8 cellular contexts compared by ENCODE assay signal in the genomic region with DNA sequence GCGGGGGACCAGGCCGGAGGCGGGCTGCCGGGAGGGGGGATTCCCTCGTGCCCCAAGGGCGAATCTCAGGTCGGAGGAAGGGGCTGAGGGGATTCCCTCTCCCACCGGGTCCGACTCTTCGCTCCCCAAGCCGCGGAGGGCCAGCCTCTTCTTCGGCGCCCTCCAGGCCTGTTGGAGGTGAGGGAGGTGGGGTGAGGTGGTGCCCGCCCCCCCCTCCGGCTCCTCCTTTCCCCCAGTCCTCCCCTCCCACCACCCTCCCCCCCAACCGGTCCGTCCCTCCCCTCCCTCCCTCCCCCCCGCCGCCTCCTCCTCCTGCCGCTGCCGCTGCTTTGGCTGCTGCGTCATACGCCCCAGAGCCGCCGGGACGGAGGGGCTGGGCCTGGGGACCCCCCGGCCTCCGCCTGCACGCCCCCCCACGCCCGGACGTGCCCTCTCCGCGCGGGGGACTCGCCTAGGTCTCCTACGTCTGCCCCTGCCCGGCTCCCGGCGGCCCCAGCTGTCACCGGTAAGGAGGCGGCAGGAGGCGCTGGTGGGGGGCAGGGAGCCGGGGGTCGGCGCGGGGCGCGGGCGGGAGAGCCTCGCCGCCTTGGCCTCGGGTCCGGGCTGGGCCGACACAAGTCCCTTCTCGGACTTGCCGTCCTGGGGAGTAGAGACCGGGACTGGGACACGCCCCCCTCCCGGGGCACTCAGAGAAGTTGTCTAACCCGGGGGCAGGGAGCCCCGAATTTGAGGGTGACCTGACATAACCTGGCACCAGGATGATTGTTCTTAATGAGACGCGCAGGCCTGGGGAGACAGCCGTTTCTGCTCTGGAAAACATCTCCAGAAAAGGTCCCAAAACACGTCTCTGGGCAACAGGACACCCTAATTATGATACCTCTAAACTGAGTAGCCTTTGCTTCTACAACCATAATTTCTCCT. TPM values are rescaled to one million over a fixed set of nuclear protein-coding genes. Genes with fewer than 3 reads are reported as not detected.
DNase-seq lines count a peak whose midpoint lies in the region; ATAC-seq and TF ChIP-seq lines count a peak whose summit lies in the region.

TSS of gene PHF1 (plus strand) at position 304 of the 921 bp plus-strand sequence. CDS start 1,250 bp downstream, outside the sequence.

- H3K27me3 Mint-ChIP-seq in T-helper 2 cell treated with Interferon-gamma antibody and Interleukin-4, amounts not matched to agents 5 μg/mL and 100 μg/mL, for 36 hours (ENCODE audit: low read depth), result no peaks in the 10 kb centered on the region

- H3K27me3 ChIP-seq in HUES6 (ENCODE audit: control insufficient read depth, insufficient read depth, low read length) (no peaks in the 10 kb centered on the region), lower lobe of right lung (ENCODE audit: low read depth) (no peaks in the 10 kb centered on the region), subcutaneous abdominal adipose tissue (ENCODE audit: control insufficient read depth in 5 of 5, insufficient read depth in 4 of 5, low read length in 5 of 5) (no peaks in the 10 kb centered on the region)

- peaks cover 60% of the 10 kb centered on the region for H3K36me3 Mint-ChIP-seq in T-helper 2 cell treated with Interferon-gamma antibody and Interleukin-4, amounts not matched to agents 5 μg/mL and 100 μg/mL, for 36 hours (ENCODE audit: low read depth)

- peak; percentile 38 for ATAC-seq in GM21528 (IDR thresholded peaks at IDR 0.05; ENCODE audit: low FRiP score, unreplicated experiment)
- ATAC-seq in lower lobe of right lung, result peak; percentile 85 to 86

- H3K36me3 ChIP-seq in HUES6 (ENCODE audit: control insufficient read depth, insufficient read depth, low read length) (peaks cover 62% of the 10 kb centered on the region), lower lobe of right lung (peaks cover 39% of the 10 kb centered on the region), subcutaneous abdominal adipose tissue (ENCODE audit: control insufficient read depth in 5 of 5, insufficient read depth in 5 of 5, low read length in 5 of 5) (peaks cover 0 to 38% (median 36%) of the 10 kb centered on the region in 5 donors)

- H3K9me3 Mint-ChIP-seq in T-helper 2 cell treated with Interferon-gamma antibody and Interleukin-4, amounts not matched to agents 5 μg/mL and 100 μg/mL, for 36 hours, result no peaks in the 10 kb centered on the region

- TF ChIP-seq CTCF in lower lobe of right lung (IDR thresholded peaks at IDR 0.05), result no peak

- DNase-seq in NCI-H345 treated with DMSO at 0.1 percent for 48 hours (lab: John Stamatoyannopoulos, UW; ENCODE audit: unreplicated experiment), result peak; percentile 87
- no peak for DNase-seq in NCI-H345 (lab: John Stamatoyannopoulos, UW)
- no peak for DNase-seq in T-helper 2 cell treated with Interferon-gamma antibody and Interleukin-4, amounts not matched to agents 5 μg/mL and 100 μg/mL, for 36 hours (ENCODE audit: low spot score)
- peak; percentile 82 for DNase-seq in ecto neural progenitor cell (ENCODE audit: low spot score)
- DNase-seq in lower lobe of right lung, result peak; percentile 78

- H3K4me3 Mint-ChIP-seq in T-helper 2 cell treated with Interferon-gamma antibody and Interleukin-4, amounts not matched to agents 5 μg/mL and 100 μg/mL, for 36 hours, result peak within 1 kb of the TSS; percentile 88

- H3K4me1 Mint-ChIP-seq in T-helper 2 cell treated with Interferon-gamma antibody and Interleukin-4, amounts not matched to agents 5 μg/mL and 100 μg/mL, for 36 hours (ENCODE audit: low read depth), result peaks cover 35% of the 10 kb centered on the region

- peak within 1 kb of the TSS; percentile 85 for H3K9ac ChIP-seq in HUES6 (ENCODE audit: low read length)
- peak within 1 kb of the TSS; percentile 73 to 87 (median 76) for H3K9ac ChIP-seq in subcutaneous abdominal adipose tissue (ENCODE audit: low read length in 5 of 5)

- intact Hi-C loops in lower lobe of right lung (cut with DNase I), result no loop called here

- H3K4me1 ChIP-seq in HUES6 (ENCODE audit: control insufficient read depth, insufficient read depth, low read length) (peaks cover 3% of the 10 kb centered on the region; the same call in 1 of the 2 replicates), lower lobe of right lung (peaks cover 30% of the 10 kb centered on the region), subcutaneous abdominal adipose tissue (ENCODE audit: control insufficient read depth in 5 of 5, insufficient read depth in 5 of 5, low read length in 5 of 5) (peaks cover 1 to 37% (median 29%) of the 10 kb centered on the region in 5 donors)

- H3K4me3 ChIP-seq in HUES6 (ENCODE audit: low read depth, low read length), result peak within 1 kb of the TSS; percentile 83
- H3K4me3 ChIP-seq in lower lobe of right lung, result peak within 1 kb of the TSS; percentile 96
- peak within 1 kb of the TSS; percentile 78 to 91 (median 84) for H3K4me3 ChIP-seq in subcutaneous abdominal adipose tissue (ENCODE audit: low read depth in 1 of 5, low read length in 5 of 5)

- H3K27ac ChIP-seq in HUES6 (ENCODE audit: low read depth, low read length) (peak within 1 kb of the TSS; percentile 44; the same call in 1 of the 2 replicates), lower lobe of right lung (peak within 1 kb of the TSS; percentile 98), subcutaneous abdominal adipose tissue (ENCODE audit: low read depth, low read length) (peak within 1 kb of the TSS; percentile 88)

- H3K27ac Mint-ChIP-seq in T-helper 2 cell treated with Interferon-gamma antibody and Interleukin-4, amounts not matched to agents 5 μg/mL and 100 μg/mL, for 36 hours, result peak within 1 kb of the TSS; percentile 97

- H3K9me3 ChIP-seq in HUES6 (ENCODE audit: control insufficient read depth, insufficient read depth, low read depth, low read length), result no peaks in the 10 kb centered on the region
- H3K9me3 ChIP-seq in lower lobe of right lung, result no peaks in the 10 kb centered on the region
- no peaks in the 10 kb centered on the region for H3K9me3 ChIP-seq in subcutaneous abdominal adipose tissue (ENCODE audit: control insufficient read depth in 5 of 5, low read length in 5 of 5)

RNA-seq across cellular contexts. Expression of gene PHF1, which starts in this region (rescaled TPM):
- total RNA-seq in lower lobe of right lung, result 69.7 TPM

Comparison
In these comparisons a context has a peak if more than half of its experiments do, and no peak if none do; other contexts are left out.
1. DNase-seq: peak in NCI-H345 treated with DMSO at 0.1 percent for 48 hours (single experiment), ecto neural progenitor cell (single experiment) and lower lobe of right lung (single experiment); none in NCI-H345 (single experiment) and T-helper 2 cell treated with Interferon-gamma antibody and Interleukin-4, amounts not matched to agents 5 μg/mL and 100 μg/mL, for 36 hours (single experiment).
2. H3K27ac ChIP-seq: peak in every context shown above with its lines; median percentile 98 in lower lobe of right lung; 88 in subcutaneous abdominal adipose tissue; 44 in HUES6.
3. Peak in every context shown above with its lines, with median percentiles within 50 percentile points of each other: H3K4me3 ChIP-seq.